ENCODE assay signal across 10 cellular contexts in genomic region chr13:46641274-46642081, GRCh38.
DNase-seq lines count a peak whose midpoint lies in the region; ATAC-seq and TF ChIP-seq lines count a peak whose summit lies in the region.
"Had no signal": no experiment of that assay in that cellular context is flagged by ENCODE, and none has a peak within 500 bp of the region (broad histone marks: within the 10 kb centered on the region; RNA-seq: fewer than 3 reads in every experiment).

No MANE protein-coding gene starts in this region.

- POLR2A ChIA-PET in activated B cell treated with CpG ODN at 0.5 μM for 24 hours (lab: Charles Lee): interaction anchor here (0.5 kb wide), 1 partner anchor 88 kb away, joined by 4 read pairs; no protein-coding TSS in a partner anchor

- H3K4me2 ChIP-seq in neuronal stem cell (ENCODE audit: insufficient read depth, low read length, poor library complexity, severe bottlenecking): no peak overlapping the region

- no peak overlapping the region for H2BK120ac ChIP-seq in neuronal stem cell (ENCODE audit: low read depth, low read length)

- H3K18ac ChIP-seq in neuronal stem cell (ENCODE audit: low read length): no peak overlapping the region

- peaks cover 87% of the 10 kb centered on the region for H3K4me1 Mint-ChIP-seq in activated B cell treated with CpG ODN at 0.5 μM for 24 hours

- no peak overlapping the region for H2BK5ac ChIP-seq in neuronal stem cell (ENCODE audit: low read length)

- CTCF ChIA-PET in activated B cell treated with CpG ODN at 0.5 μM for 24 hours (lab: Charles Lee): interaction anchor here (0.9 kb wide), 1 partner anchor 89 kb away, joined by 4 read pairs; no protein-coding TSS in a partner anchor

- H3K27ac Mint-ChIP-seq in activated B cell treated with CpG ODN at 0.5 μM for 24 hours: peak overlapping the region; percentile 3

- no peak overlapping the region for H2AFZ ChIP-seq in neuronal stem cell (ENCODE audit: low read length)

- intact Hi-C loops in activated B cell treated with CpG ODN at 0.5 μM for 24 hours (cut with micrococcal nuclease) (loop anchor here (2.0 kb wide), 1 partner anchor 15 kb away; no protein-coding TSS in a partner anchor), heart left ventricle (cut with DNase I) (loop anchor here in 2 of 10 donors (5.0 to 10.0 kb wide), 2 partner anchors 34 to 87 kb away; partner anchors contain the start of gene LRCH1 (in 1 of the 2))

- no peak overlapping the region for H2BK15ac ChIP-seq in neuronal stem cell (ENCODE audit: low read length)

- TF ChIP-seq POLR2A in heart left ventricle (IDR thresholded peaks at IDR 0.05): no peak

- no peak overlapping the region for H3K14ac ChIP-seq in neuronal stem cell (ENCODE audit: low read length)

- no peak overlapping the region for H3K9ac ChIP-seq in neuronal stem cell (ENCODE audit: low read depth, low read length, poor library complexity)

- WGBS in heart left ventricle, 4 donors: 15 to 45% (median 21%) methylated on average over 13 of the region's 13 CpGs
- no CpG with 5 or more reads among the region's 13 CpGs for WGBS in neuronal stem cell (ENCODE audit: extremely low coverage in 2 of 2, insufficient read length in 2 of 2, insufficient replicate concordance in 1 of 2), 2 donors

- no peak overlapping the region for H3K4ac ChIP-seq in neuronal stem cell (ENCODE audit: low read length)

- H3K36me3 ChIP-seq in heart left ventricle (no peaks in the 10 kb centered on the region), neuronal stem cell (replicated peaks in 1 of 2; ENCODE audit: control insufficient read depth in 2 of 2, insufficient read depth in 2 of 2, low read length in 2 of 2) (no peaks in the 10 kb centered on the region)

- DNase-seq in CD1c-positive myeloid dendritic cell (ENCODE audit: extremely low spot score): peak; percentile 12
- DNase-seq in activated B cell treated with CpG ODN at 0.5 μM for 24 hours: no peak
- DNase-seq in heart left ventricle: peak in 4 of 5 donors; percentile 58 to 70 (median 65)
- DNase-seq in renal cortical epithelial cell (ENCODE audit: low read depth): peak; percentile 81
- DNase-seq in mesenteric fat pad (ENCODE audit: low spot score): no peak
- DNase-seq in NCI-H345 treated with DMSO at 0.1 percent for 48 hours (lab: John Stamatoyannopoulos, UW; ENCODE audit: unreplicated experiment): no peak
- DNase-seq in neuronal stem cell (ENCODE audit: low spot score): no peak
- DNase-seq in NCI-H1930 (lab: John Stamatoyannopoulos, UW): no peak
- DNase-seq: activated CD4-positive, alpha-beta T cell treated with anti-CD3 and anti-CD28 coated beads for 48 hours; substantia nigra had no signal

- H3K27ac ChIP-seq in heart left ventricle (peak overlapping the region; percentile 8 to 79 (median 60)), neuronal stem cell (replicated peaks; ENCODE audit: low read length) (no peak overlapping the region)

- no peak overlapping the region for H3K23ac ChIP-seq in neuronal stem cell (ENCODE audit: low read depth, low read length, poor library complexity)

- TF ChIP-seq CTCF in activated B cell treated with CpG ODN at 0.5 μM for 24 hours (IDR thresholded peaks at IDR 0.05): no peak
- no peak for TF ChIP-seq CTCF in heart left ventricle (IDR thresholded peaks at IDR 0.05)

- H3K4me3 Mint-ChIP-seq in activated B cell treated with CpG ODN at 0.5 μM for 24 hours: no peak overlapping the region

- no peak overlapping the region for H2AK5ac ChIP-seq in neuronal stem cell (ENCODE audit: low read depth, low read length)

- H3K4me3 ChIP-seq in heart left ventricle (peak overlapping the region in 9 of 12 donors; percentile 13 to 38 (median 31)), neuronal stem cell (ENCODE audit: low read length in 2 of 2) (no peak overlapping the region)

- no peak overlapping the region for H4K8ac ChIP-seq in neuronal stem cell (ENCODE audit: low read depth, low read length)

- no peak overlapping the region for H4K91ac ChIP-seq in neuronal stem cell (ENCODE audit: low read depth, low read length, poor library complexity)

- H3K36me3 Mint-ChIP-seq in activated B cell treated with CpG ODN at 0.5 μM for 24 hours (ENCODE audit: low read depth): peaks cover 3% of the 10 kb centered on the region

- H3K4me1 ChIP-seq in heart left ventricle (peaks cover 12 to 91% (median 64%) of the 10 kb centered on the region in 12 donors), neuronal stem cell (ENCODE audit: control insufficient read depth in 2 of 2, insufficient read depth in 1 of 2, low read depth in 1 of 2, low read length in 2 of 2) (peaks cover 0 to 7% of the 10 kb centered on the region in 2 donors)

- H3K27me3 ChIP-seq in heart left ventricle (no peaks in the 10 kb centered on the region), neuronal stem cell (ENCODE audit: control insufficient read depth in 3 of 3, insufficient read depth in 3 of 3, low read depth in 1 of 3, low read length in 3 of 3) (no peaks in the 10 kb centered on the region)

- H3K9me3 ChIP-seq in heart left ventricle: no peaks in the 10 kb centered on the region
- no peaks in the 10 kb centered on the region for H3K9me3 ChIP-seq in neuronal stem cell (replicated peaks in 1 of 2; ENCODE audit: control insufficient read depth in 2 of 2, insufficient read depth in 1 of 2, low read depth in 1 of 2, low read length in 2 of 2)

- H3K9me3 Mint-ChIP-seq in activated B cell treated with CpG ODN at 0.5 μM for 24 hours: no peaks in the 10 kb centered on the region

- no peaks in the 10 kb centered on the region for H3K79me1 ChIP-seq in neuronal stem cell (ENCODE audit: low read depth, low read length)

- H2BK12ac ChIP-seq in neuronal stem cell (ENCODE audit: low read length): no peak overlapping the region

- H3K27me3 Mint-ChIP-seq in activated B cell treated with CpG ODN at 0.5 μM for 24 hours: no peaks in the 10 kb centered on the region

- ATAC-seq in activated B cell treated with CpG ODN at 0.5 μM for 24 hours (ENCODE audit: low read depth) (no peak), heart left ventricle (peak; percentile 60 to 82 (median 69))

Comparison
In these comparisons a context has a peak if more than half of its experiments do, and no peak if none do; other contexts are left out.
1. DNase-seq: peak in CD1c-positive myeloid dendritic cell (single experiment), heart left ventricle (4 of 5) and renal cortical epithelial cell (single experiment); none in activated B cell treated with CpG ODN at 0.5 μM for 24 hours (single experiment), mesenteric fat pad (single experiment), NCI-H345 treated with DMSO at 0.1 percent for 48 hours (single experiment), neuronal stem cell (single experiment) and NCI-H1930 (0 of 2).
2. H3K4me3 ChIP-seq: peak in heart left ventricle (9 of 12); none in neuronal stem cell (0 of 2).